ENCODE assay signal across 39 cellular contexts in the genomic region with DNA sequence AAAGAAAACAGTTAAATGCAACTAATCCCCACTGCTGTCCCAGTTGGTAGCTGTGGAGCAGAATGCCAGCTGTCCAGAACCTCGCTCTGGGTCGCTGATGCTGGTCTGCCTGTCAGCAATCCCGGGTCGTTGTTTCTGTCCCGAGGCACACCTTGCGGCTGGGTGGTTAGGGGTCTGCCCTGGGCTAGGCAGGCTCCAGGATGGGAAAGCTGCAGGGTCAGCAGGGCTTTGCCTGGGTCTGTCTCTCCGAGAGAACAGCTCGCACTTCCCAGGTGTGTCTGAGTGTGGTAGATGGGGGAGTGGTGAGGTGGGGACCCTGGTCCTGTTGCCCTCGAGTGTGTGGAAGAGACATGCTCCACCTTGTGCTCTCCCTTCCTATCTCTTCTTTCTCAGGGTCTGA.
"Had no signal": no experiment of that assay in that cellular context is flagged by ENCODE, and none has a peak within 500 bp of the region (broad histone marks: within the 10 kb centered on the region; RNA-seq: fewer than 3 reads in every experiment).

No MANE protein-coding gene starts in this region.

- H3K9me3 Mint-ChIP-seq: activated naive CD4-positive, alpha-beta T cell treated with anti-CD3 and anti-CD28 coated beads for 36 hours; activated naive CD4-positive, alpha-beta T cell treated with anti-CD3 and anti-CD28 coated beads, Interleukin-2, amount 10 ng/mL, durations not matched to agents 7 days and 5 days; activated naive CD4-positive, alpha-beta T cell treated with anti-CD3 and anti-CD28 coated beads, Interleukin-2, amount 50 U/mL, for 24 hours; activated naive CD4-positive, alpha-beta T cell treated with anti-CD3 and anti-CD28 coated beads, Interleukin-2, amount 50 U/mL, for 72 hours; activated naive CD8-positive, alpha-beta T cell treated with anti-CD3 and anti-CD28 coated beads for 36 hours; activated T-cell treated with anti-CD3 and anti-CD28 coated beads, Interleukin-2, amount 50 U/mL, for 24 hours; activated T-cell treated with anti-CD3 and anti-CD28 coated beads, Interleukin-2, amount 50 U/mL, for 4 hours; activated T-cell treated with anti-CD3 and anti-CD28 coated beads, Interleukin-2, amount 50 U/mL, for 72 hours; activated T-helper 1 cell treated with anti-CD3 and anti-CD28 coated beads, Interleukin-12 subunit alpha, Interleukin-12 subunit beta, Interleukin-2, Interleukin-4 antibody, amounts not matched to agents 30 ng/mL and 10 ng/mL and 1 ng/mL, durations not matched to agents 14 hours and 24 hours and 36 hours; activated T-helper 17 cell treated with anti-CD3 and anti-CD28 coated beads, Interleukin-2, amount 50 U/mL, for 72 hours; activated T-helper 2 cell treated with anti-CD3 and anti-CD28 coated beads, Interferon-gamma antibody, Interleukin-2, Interleukin-4, amounts not matched to agents 10 μg/mL and 5 μg/mL and 100 μg/mL, durations not matched to agents 14 hours and 24 hours and 36 hours; brain; central memory CD8-positive, alpha-beta T cell had no signal

- H3K4me3 Mint-ChIP-seq: activated naive CD4-positive, alpha-beta T cell treated with anti-CD3 and anti-CD28 coated beads for 36 hours; activated naive CD4-positive, alpha-beta T cell treated with anti-CD3 and anti-CD28 coated beads, Interleukin-2, amount 10 ng/mL, durations not matched to agents 7 days and 5 days; activated naive CD4-positive, alpha-beta T cell treated with anti-CD3 and anti-CD28 coated beads, Interleukin-2, amount 50 U/mL, for 24 hours; activated naive CD8-positive, alpha-beta T cell; activated naive CD8-positive, alpha-beta T cell treated with anti-CD3 and anti-CD28 coated beads for 36 hours; activated naive CD8-positive, alpha-beta T cell treated with anti-CD3 and anti-CD28 coated beads, Interleukin-2, amount 10 ng/mL, durations not matched to agents 7 days and 5 days; activated naive CD8-positive, alpha-beta T cell treated with anti-CD3 and anti-CD28 coated beads, Interleukin-2, amount 50 U/mL, for 24 hours; activated T-cell treated with anti-CD3 and anti-CD28 coated beads, Interleukin-2, amount 50 U/mL, for 24 hours; activated T-cell treated with anti-CD3 and anti-CD28 coated beads, Interleukin-2, amount 50 U/mL, for 4 hours; activated T-cell treated with anti-CD3 and anti-CD28 coated beads, Interleukin-2, amount 50 U/mL, for 72 hours; activated T-helper 1 cell treated with anti-CD3 and anti-CD28 coated beads, Interleukin-12 subunit alpha, Interleukin-12 subunit beta, Interleukin-2, Interleukin-4 antibody, amounts not matched to agents 30 ng/mL and 10 ng/mL and 1 ng/mL, durations not matched to agents 14 hours and 24 hours and 36 hours; activated T-helper 17 cell treated with anti-CD3 and anti-CD28 coated beads, Interleukin-2, amount 50 U/mL, for 72 hours; brain; central memory CD8-positive, alpha-beta T cell had no signal

- H3K4me1 Mint-ChIP-seq: activated naive CD4-positive, alpha-beta T cell treated with anti-CD3 and anti-CD28 coated beads, Interleukin-2, amount 10 ng/mL, durations not matched to agents 7 days and 5 days; activated naive CD4-positive, alpha-beta T cell treated with anti-CD3 and anti-CD28 coated beads, Interleukin-2, amount 50 U/mL, for 24 hours; activated naive CD8-positive, alpha-beta T cell treated with anti-CD3 and anti-CD28 coated beads, Interleukin-2, amount 10 ng/mL, durations not matched to agents 7 days and 5 days; activated T-helper 17 cell treated with anti-CD3 and anti-CD28 coated beads, Interleukin-2, amount 50 U/mL, for 72 hours; central memory CD8-positive, alpha-beta T cell had no signal

- H3K36me3 Mint-ChIP-seq: activated naive CD4-positive, alpha-beta T cell treated with anti-CD3 and anti-CD28 coated beads, Interleukin-2, amount 10 ng/mL, durations not matched to agents 7 days and 5 days; activated naive CD4-positive, alpha-beta T cell treated with anti-CD3 and anti-CD28 coated beads, Interleukin-2, amount 50 U/mL, for 24 hours; activated naive CD8-positive, alpha-beta T cell; activated naive CD8-positive, alpha-beta T cell treated with anti-CD3 and anti-CD28 coated beads for 36 hours; activated naive CD8-positive, alpha-beta T cell treated with anti-CD3 and anti-CD28 coated beads, Interleukin-2, amount 10 ng/mL, durations not matched to agents 7 days and 5 days; brain had no signal

- DNase-seq: activated effector memory CD4-positive, alpha-beta T cell treated with anti-CD3 and anti-CD28 coated beads, Interleukin-2, amount 50 U/mL, for 16 hours; activated effector memory CD4-positive, alpha-beta T cell treated with Interleukin-2 at 50 U/mL for 16 hours; activated gamma-delta T cell; activated gamma-delta T cell treated with Interleukin-2 at 50 U/mL for 16 hours; activated naive CD4-positive, alpha-beta T cell; activated naive CD4-positive, alpha-beta T cell treated with anti-CD3 and anti-CD28 coated beads for 36 hours; activated naive CD4-positive, alpha-beta T cell treated with anti-CD3 and anti-CD28 coated beads, Interleukin-2, amount 10 ng/mL, durations not matched to agents 7 days and 5 days; activated naive CD4-positive, alpha-beta T cell treated with anti-CD3 and anti-CD28 coated beads, Interleukin-2, amount 50 U/mL, for 16 hours; activated naive CD4-positive, alpha-beta T cell treated with Interleukin-2 at 50 U/mL for 16 hours; activated naive CD8-positive, alpha-beta T cell treated with anti-CD3 and anti-CD28 coated beads for 36 hours; activated naive CD8-positive, alpha-beta T cell treated with anti-CD3 and anti-CD28 coated beads, Interleukin-2, amount 10 ng/mL, durations not matched to agents 7 days and 5 days; activated naive CD8-positive, alpha-beta T cell treated with anti-CD3 and anti-CD28 coated beads, Interleukin-2, amount 50 U/mL, for 24 hours; activated T-cell treated with anti-CD3 and anti-CD28 coated beads for 4 hours; activated T-cell treated with anti-CD3 and anti-CD28 coated beads, Interleukin-2, amount 50 U/mL, for 1 hour; activated T-cell treated with anti-CD3 and anti-CD28 coated beads, Interleukin-2, amount 50 U/mL, for 24 hours; activated T-cell treated with anti-CD3 and anti-CD28 coated beads, Interleukin-2, amount 50 U/mL, for 4 hours; activated T-cell treated with anti-CD3 and anti-CD28 coated beads, Interleukin-2, amount 50 U/mL, for 48 hours; activated T-cell treated with anti-CD3 and anti-CD28 coated beads, Interleukin-2, amount 50 U/mL, for 72 hours; adrenal gland; amniotic stem cell; amygdala; anterior cingulate cortex; aorta; body of pancreas; brain microvascular endothelial cell; caudate nucleus; central memory CD4-positive, alpha-beta T cell; cerebellar nuclear complex had no signal

- H3K9me3 ChIP-seq: adrenal gland, ascending aorta, body of pancreas, breast epithelium had no signal

- H3K27ac Mint-ChIP-seq: activated naive CD4-positive, alpha-beta T cell treated with anti-CD3 and anti-CD28 coated beads for 36 hours; activated naive CD4-positive, alpha-beta T cell treated with anti-CD3 and anti-CD28 coated beads, Interleukin-2, amount 10 ng/mL, durations not matched to agents 7 days and 5 days; activated naive CD4-positive, alpha-beta T cell treated with anti-CD3 and anti-CD28 coated beads, Interleukin-2, amount 50 U/mL, for 24 hours; activated naive CD4-positive, alpha-beta T cell treated with anti-CD3 and anti-CD28 coated beads, Interleukin-2, amount 50 U/mL, for 72 hours; activated naive CD8-positive, alpha-beta T cell; activated naive CD8-positive, alpha-beta T cell treated with anti-CD3 and anti-CD28 coated beads for 36 hours; activated naive CD8-positive, alpha-beta T cell treated with anti-CD3 and anti-CD28 coated beads, Interleukin-2, amount 10 ng/mL, durations not matched to agents 7 days and 5 days; activated naive CD8-positive, alpha-beta T cell treated with anti-CD3 and anti-CD28 coated beads, Interleukin-2, amount 50 U/mL, for 24 hours; activated T-cell treated with anti-CD3 and anti-CD28 coated beads, Interleukin-2, amount 50 U/mL, for 24 hours; activated T-cell treated with anti-CD3 and anti-CD28 coated beads, Interleukin-2, amount 50 U/mL, for 72 hours; activated T-helper 1 cell treated with anti-CD3 and anti-CD28 coated beads, Interleukin-12 subunit alpha, Interleukin-12 subunit beta, Interleukin-2, Interleukin-4 antibody, amounts not matched to agents 30 ng/mL and 10 ng/mL and 1 ng/mL, durations not matched to agents 14 hours and 24 hours and 36 hours; activated T-helper 17 cell treated with anti-CD3 and anti-CD28 coated beads, Interleukin-2, amount 50 U/mL, for 72 hours; activated T-helper 2 cell treated with anti-CD3 and anti-CD28 coated beads, Interferon-gamma antibody, Interleukin-2, Interleukin-4, amounts not matched to agents 10 μg/mL and 5 μg/mL and 100 μg/mL, durations not matched to agents 14 hours and 24 hours and 36 hours; brain had no signal

- H3K4me3 ChIP-seq: adrenal gland, ascending aorta, body of pancreas, breast epithelium, cardiac muscle cell had no signal

- H3K27ac ChIP-seq: adrenal gland, ascending aorta, body of pancreas, brain microvascular endothelial cell, breast epithelium, cardiac muscle cell had no signal

- ATAC-seq: activated naive CD4-positive, alpha-beta T cell treated with anti-CD3 and anti-CD28 coated beads, Interleukin-2, amount 50 U/mL, for 72 hours; activated naive CD8-positive, alpha-beta T cell treated with anti-CD3 and anti-CD28 coated beads, Interleukin-2, amount 50 U/mL, for 24 hours; activated T-cell treated with anti-CD3 and anti-CD28 coated beads, Interleukin-2, amount 50 U/mL, for 4 hours; activated T-cell treated with anti-CD3 and anti-CD28 coated beads, Interleukin-2, amount 50 U/mL, for 72 hours; activated T-helper 17 cell treated with anti-CD3 and anti-CD28 coated beads, Interleukin-2, amount 50 U/mL, for 72 hours; body of pancreas had no signal

- H3K36me3 ChIP-seq: adrenal gland, ascending aorta, brain microvascular endothelial cell, breast epithelium, cardiac muscle cell had no signal

- H3K27me3 ChIP-seq: adrenal gland, ascending aorta, body of pancreas, brain microvascular endothelial cell, breast epithelium, cardiac muscle cell had no signal

- H3K27me3 Mint-ChIP-seq: activated naive CD8-positive, alpha-beta T cell had no signal

- H3K4me1 ChIP-seq: adrenal gland, ascending aorta, body of pancreas, breast epithelium had no signal
